ENCODE assay signal across 8 cellular contexts in the genomic region with DNA sequence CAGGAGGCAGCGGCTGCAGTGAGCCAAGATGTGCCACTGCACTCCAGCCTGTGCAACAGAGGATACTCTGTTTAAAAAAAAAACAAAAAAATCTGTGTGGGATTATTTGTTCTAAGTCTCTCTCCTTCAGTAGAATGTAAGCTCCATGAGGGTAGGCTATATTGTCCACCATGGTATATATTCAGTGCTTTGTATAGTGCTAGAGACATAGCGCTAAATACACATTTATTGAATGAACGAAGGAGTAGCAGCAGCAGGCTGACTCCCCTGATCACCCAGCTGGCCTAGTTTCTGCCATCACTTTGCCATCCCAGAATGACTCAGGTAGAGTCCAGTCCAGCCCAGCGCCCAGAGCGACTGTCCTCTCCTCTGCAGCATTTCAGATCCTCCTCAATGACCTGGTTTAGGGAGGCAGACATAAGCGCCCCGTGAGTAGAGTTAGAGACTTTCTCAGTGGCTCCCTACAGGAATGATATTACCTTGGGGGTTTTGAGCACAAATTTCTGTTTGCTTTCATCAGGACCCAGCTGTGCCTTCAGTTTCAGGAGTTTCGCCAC. TPM values are rescaled to one million over a fixed set of nuclear protein-coding genes. Genes with fewer than 3 reads are reported as not detected.
DNase-seq lines count a peak whose midpoint lies in the region; ATAC-seq and TF ChIP-seq lines count a peak whose summit lies in the region.

No MANE protein-coding gene starts in this region.

- CTCF ChIA-PET in activated CD4-positive, alpha-beta memory T cell treated with anti-CD3 and anti-CD28 coated beads, Interleukin-2, amount 10 ng/mL, durations not matched to agents 7 days and 5 days (lab: Charles Lee) = interaction anchor here (0.8 to 1.8 kb wide), 7 partner anchors 10 to 318 kb away, joined by 3 to 11 read pairs (median 5); partner anchors contain the start of genes IK, NDUFA2 and ZMAT2

- TF ChIP-seq EP300 in suprapubic skin (IDR thresholded peaks at IDR 0.05) = no peak

- intact Hi-C loops in heart left ventricle (cut with DNase I) = loop anchor here in 4 of 10 donors (2.0 to 10.0 kb wide), 3 partner anchors 26 to 46 kb away; partner anchors contain the start of genes IK (in 3 of the 4), NDUFA2 (in 3 of the 4) and WDR55 (in 1 of the 4)
- intact Hi-C loops in Right ventricle myocardium superior (cut with DNase I) = no loop called here

- H3K4me1 ChIP-seq in heart left ventricle (peaks cover 10 to 39% (median 27%) of the 10 kb centered on the region in 12 donors), suprapubic skin (peaks cover 43% of the 10 kb centered on the region)

- peak overlapping the region; percentile 98 for H3K4me3 Mint-ChIP-seq in activated CD4-positive, alpha-beta memory T cell treated with anti-CD3 and anti-CD28 coated beads, Interleukin-2, amount 10 ng/mL, durations not matched to agents 7 days and 5 days

- ATAC-seq in heart left ventricle = no peak
- no peak for ATAC-seq in Right ventricle myocardium superior (ENCODE audit: poor library complexity)
- no peak for ATAC-seq in GM19324 (IDR thresholded peaks at IDR 0.05; ENCODE audit: low FRiP score, unreplicated experiment)
- ATAC-seq in GM21390 (IDR thresholded peaks at IDR 0.05; ENCODE audit: unreplicated experiment) = no peak

- peak overlapping the region in 11 of 12 donors; percentile 73 to 95 (median 88) for H3K27ac ChIP-seq in heart left ventricle
- peak overlapping the region; percentile 93 for H3K27ac ChIP-seq in suprapubic skin

- peaks cover 36% of the 10 kb centered on the region for H3K36me3 Mint-ChIP-seq in activated CD4-positive, alpha-beta memory T cell treated with anti-CD3 and anti-CD28 coated beads, Interleukin-2, amount 10 ng/mL, durations not matched to agents 7 days and 5 days (ENCODE audit: low read depth)

- POLR2A ChIA-PET in activated CD4-positive, alpha-beta memory T cell treated with anti-CD3 and anti-CD28 coated beads, Interleukin-2, amount 10 ng/mL, durations not matched to agents 7 days and 5 days (lab: Charles Lee) = interaction anchor here (0.9 to 4.5 kb wide), 18 partner anchors 10 to 324 kb away, joined by 3 to 50 read pairs (median 8); partner anchors contain the start of genes ANKHD1, APBB3, DND1 and EIF4EBP3

- DNase-seq in heart left ventricle (no peak), Right ventricle myocardium superior (no peak), islet precursor cell (peak; percentile 46), suprapubic skin (ENCODE audit: low spot score in 2 of 2) (no peak)
- DNase-seq in activated CD4-positive, alpha-beta memory T cell treated with anti-CD3 and anti-CD28 coated beads, Interleukin-2, amount 10 ng/mL, durations not matched to agents 7 days and 5 days = no peak
- no peak for DNase-seq in effector CD8-positive, alpha-beta T cell (lab: John Stamatoyannopoulos, UW)

- peaks cover 44% of the 10 kb centered on the region for H3K4me1 Mint-ChIP-seq in activated CD4-positive, alpha-beta memory T cell treated with anti-CD3 and anti-CD28 coated beads, Interleukin-2, amount 10 ng/mL, durations not matched to agents 7 days and 5 days

- no peaks in the 10 kb centered on the region for H3K9me3 Mint-ChIP-seq in activated CD4-positive, alpha-beta memory T cell treated with anti-CD3 and anti-CD28 coated beads, Interleukin-2, amount 10 ng/mL, durations not matched to agents 7 days and 5 days

- H3K4me3 ChIP-seq in heart left ventricle (peak overlapping the region; percentile 72 to 98 (median 81)), suprapubic skin (peak overlapping the region; percentile 87)

- peaks cover 0 to 64% (median 52%) of the 10 kb centered on the region in 9 donors for H3K36me3 ChIP-seq in heart left ventricle
- peaks cover 32% of the 10 kb centered on the region for H3K36me3 ChIP-seq in suprapubic skin

- TF ChIP-seq POLR2A in heart left ventricle (IDR thresholded peaks at IDR 0.05) (no peak), suprapubic skin (IDR thresholded peaks at IDR 0.05) (no peak)

- H3K9me3 ChIP-seq in heart left ventricle (no peaks in the 10 kb centered on the region), suprapubic skin (no peaks in the 10 kb centered on the region)

- no peak for TF ChIP-seq CTCF in heart left ventricle (IDR thresholded peaks at IDR 0.05)
- TF ChIP-seq CTCF in suprapubic skin (IDR thresholded peaks at IDR 0.05) = no peak

- 57 to 64% (median 60%) methylated on average over 8 of the region's 8 CpGs for WGBS in heart left ventricle, 4 donors
- WGBS in suprapubic skin = 52% methylated on average over 8 of the region's 8 CpGs

- peak overlapping the region; percentile 89 for H3K27ac Mint-ChIP-seq in activated CD4-positive, alpha-beta memory T cell treated with anti-CD3 and anti-CD28 coated beads, Interleukin-2, amount 10 ng/mL, durations not matched to agents 7 days and 5 days

- H3K27me3 Mint-ChIP-seq in activated CD4-positive, alpha-beta memory T cell treated with anti-CD3 and anti-CD28 coated beads, Interleukin-2, amount 10 ng/mL, durations not matched to agents 7 days and 5 days = no peaks in the 10 kb centered on the region

- H3K27me3 ChIP-seq in heart left ventricle (no peaks in the 10 kb centered on the region), suprapubic skin (no peaks in the 10 kb centered on the region)

RNA-seq across cellular contexts. Expression of gene HARS1, which starts 0.7 kb away (rescaled TPM):
- total RNA-seq in heart left ventricle (10 to 100 TPM; 31.3 to 43.9 (median 36.0) TPM), Right ventricle myocardium superior (33.4 TPM), suprapubic skin (10 to 100 TPM; 73.3 to 87.0 (median 79.2) TPM)
- 10 to 100 TPM; 45.3 to 58.6 TPM for polyA plus RNA-seq in heart left ventricle
- total RNA-seq in activated CD4-positive, alpha-beta memory T cell treated with anti-CD3 and anti-CD28 coated beads, Interleukin-2, amount 10 ng/mL, durations not matched to agents 7 days and 5 days = 10 to 100 TPM; 66.0 to 70.2 TPM

RNA-seq across cellular contexts. Expression of gene HARS2, which starts 0.8 kb away (rescaled TPM):
- total RNA-seq in heart left ventricle (10 to 100 TPM; 20.0 to 31.7 (median 24.6) TPM), Right ventricle myocardium superior (25.2 TPM), suprapubic skin (10 to 100 TPM; 21.0 to 57.0 (median 35.1) TPM)
- polyA plus RNA-seq in heart left ventricle = 10 to 100 TPM; 17.4 to 31.3 TPM
- total RNA-seq in activated CD4-positive, alpha-beta memory T cell treated with anti-CD3 and anti-CD28 coated beads, Interleukin-2, amount 10 ng/mL, durations not matched to agents 7 days and 5 days = 10 to 100 TPM; 30.6 to 34.7 TPM

RNA-seq across cellular contexts. Expression of gene ZMAT2, which starts 9.8 kb away (rescaled TPM):
- 10 to 100 TPM; 25.0 to 39.5 (median 33.9) TPM for total RNA-seq in heart left ventricle
- polyA plus RNA-seq in heart left ventricle = 10 to 100 TPM; 56.0 to 72.9 TPM
- total RNA-seq in Right ventricle myocardium superior = 29.6 TPM
- total RNA-seq in activated CD4-positive, alpha-beta memory T cell treated with anti-CD3 and anti-CD28 coated beads, Interleukin-2, amount 10 ng/mL, durations not matched to agents 7 days and 5 days = 10 to 100 TPM; 52.0 to 52.7 TPM
- 10 to 100 TPM; 18.2 to 36.3 (median 28.0) TPM for total RNA-seq in suprapubic skin

RNA-seq across cellular contexts. Expression of gene DND1, which starts 17.1 kb away (rescaled TPM):
- total RNA-seq in heart left ventricle (under 1 TPM in 7 of 9 donors, not detected in 2; 0.16 to 0.75 (median 0.51) TPM), Right ventricle myocardium superior (0.40 TPM), suprapubic skin (1 to 10 TPM in 3 of 4 donors, under 1 TPM in 1; 0.98 to 3.5 (median 2.6) TPM)
- polyA plus RNA-seq in heart left ventricle = under 1 TPM; 0.53 to 0.95 TPM
- total RNA-seq in activated CD4-positive, alpha-beta memory T cell treated with anti-CD3 and anti-CD28 coated beads, Interleukin-2, amount 10 ng/mL, durations not matched to agents 7 days and 5 days = 1 to 10 TPM; 2.2 to 2.5 TPM

RNA-seq across cellular contexts. Expression of gene WDR55, which starts 25.8 kb away (rescaled TPM):
- total RNA-seq in heart left ventricle (10 to 100 TPM in 8 of 9 donors, 1 to 10 TPM in 1; 9.6 to 17.5 (median 12.2) TPM), Right ventricle myocardium superior (11.2 TPM), suprapubic skin (10 to 100 TPM; 15.7 to 41.5 (median 22.8) TPM)
- polyA plus RNA-seq in heart left ventricle = 10 to 100 TPM; 11.0 to 19.3 TPM
- total RNA-seq in activated CD4-positive, alpha-beta memory T cell treated with anti-CD3 and anti-CD28 coated beads, Interleukin-2, amount 10 ng/mL, durations not matched to agents 7 days and 5 days = 10 to 100 TPM; 35.0 to 35.2 TPM
